ENCODE assay signal across 9 cellular contexts in genomic region chr9:131419716-131420115, GRCh38. TPM values are rescaled to one million over a fixed set of nuclear protein-coding genes. Genes with fewer than 3 reads are reported as not detected.
DNase-seq lines count a peak whose midpoint lies in the region; ATAC-seq and TF ChIP-seq lines count a peak whose summit lies in the region.
"Had no signal": no experiment of that assay in that cellular context is flagged by ENCODE, and none has a peak within 500 bp of the region (broad histone marks: within the 10 kb centered on the region; RNA-seq: fewer than 3 reads in every experiment).

No MANE protein-coding gene starts in this region.

- H3K27me3 Mint-ChIP-seq in CD8-positive, alpha-beta T cell (ENCODE audit: low read depth), result no peaks in the 10 kb centered on the region
- no peaks in the 10 kb centered on the region for H3K27me3 Mint-ChIP-seq in osteocyte (ENCODE audit: unreplicated experiment)

- intact Hi-C loops in CD8-positive, alpha-beta T cell (cut with DNase I, micrococcal nuclease), result loop anchor here in 1 of 2 experiments (10.0 kb wide), 1 partner anchor 55 kb away; no protein-coding TSS in a partner anchor
- intact Hi-C loops in dorsolateral prefrontal cortex (cut with DNase I), result loop anchor here in 1 of 2 donors (5.0 kb wide), 1 partner anchor 32 kb away; no protein-coding TSS in a partner anchor

- peak overlapping the region; percentile 52 for H3K4me3 Mint-ChIP-seq in CD8-positive, alpha-beta T cell
- H3K4me3 Mint-ChIP-seq in osteocyte (ENCODE audit: unreplicated experiment), result no peak overlapping the region

- no peak for ATAC-seq in CD8-positive, alpha-beta T cell
- ATAC-seq in GM19455 (IDR thresholded peaks at IDR 0.05; ENCODE audit: unreplicated experiment) (no peak), HG03354 (IDR thresholded peaks at IDR 0.05; ENCODE audit: poor library complexity, severe bottlenecking, unreplicated experiment) (no peak), HG03439 (IDR thresholded peaks at IDR 0.05; ENCODE audit: unreplicated experiment) (no peak)

- CTCF ChIA-PET in CD8-positive, alpha-beta T cell (lab: Charles Lee), result interaction anchor here (1.4 to 2.1 kb wide), 3 partner anchors 12 to 71 kb away, joined by 5 to 8 read pairs (median 6); no protein-coding TSS in a partner anchor
- CTCF ChIA-PET in RWPE1 (lab: Yijun Ruan, JAX), result no interaction called here

- no peaks in the 10 kb centered on the region for H3K27me3 ChIP-seq in CD8-positive, alpha-beta T cell (ENCODE audit: insufficient read depth, low read length)
- no peaks in the 10 kb centered on the region for H3K27me3 ChIP-seq in dorsolateral prefrontal cortex

- POLR2A ChIA-PET in CD8-positive, alpha-beta T cell (lab: Charles Lee), result interaction anchor here (0.6 to 1.9 kb wide), 2 partner anchors 13 to 43 kb away, joined by 3 to 6 read pairs; no protein-coding TSS in a partner anchor
- POLR2A ChIA-PET in RWPE1 (lab: Yijun Ruan, JAX; ENCODE audit: low non-redundant PET), result no interaction called here

- H3K4me3 ChIP-seq in CD8-positive, alpha-beta T cell (ENCODE audit: low read depth, low read length), result no peak overlapping the region
- H3K4me3 ChIP-seq in dorsolateral prefrontal cortex, result peak overlapping the region in 3 of 59 donors; percentile 0 to 28 (median 0)

- peak overlapping the region; percentile 89 for H3K27ac Mint-ChIP-seq in CD8-positive, alpha-beta T cell
- peak overlapping the region; percentile 82 for H3K27ac Mint-ChIP-seq in osteocyte (ENCODE audit: unreplicated experiment)

- H3K27ac ChIP-seq in CD8-positive, alpha-beta T cell (ENCODE audit: low read depth, low read length), result no peak overlapping the region
- H3K27ac ChIP-seq in RWPE1 (peak overlapping the region; percentile 92), dorsolateral prefrontal cortex (peak overlapping the region in 55 of 59 donors; percentile 40 to 96 (median 90))

- H3K4me1 ChIP-seq in CD8-positive, alpha-beta T cell (ENCODE audit: insufficient read depth, low read length), result peaks cover 84% of the 10 kb centered on the region

- H3K9me3 Mint-ChIP-seq in CD8-positive, alpha-beta T cell, result no peaks in the 10 kb centered on the region
- no peaks in the 10 kb centered on the region for H3K9me3 Mint-ChIP-seq in osteocyte (ENCODE audit: unreplicated experiment)

- no peaks in the 10 kb centered on the region for H3K9me3 ChIP-seq in CD8-positive, alpha-beta T cell (ENCODE audit: low read length)

- no peak for TF ChIP-seq CTCF in CD8-positive, alpha-beta T cell (IDR thresholded peaks at IDR 0.05)
- TF ChIP-seq CTCF in RWPE1 (conservative IDR thresholded peaks at IDR 0.05; ENCODE audit: low read depth) (no peak), dorsolateral prefrontal cortex (IDR thresholded peaks at IDR 0.05 in 54 of 56, conservative IDR thresholded peaks at IDR 0.05 in 2 of 56; ENCODE audit: low read depth in 1 of 56, partially characterized antibody in 56 of 56) (no peak), osteocyte (IDR thresholded peaks at IDR 0.05) (no peak)

- H3K4me1 Mint-ChIP-seq in CD8-positive, alpha-beta T cell (ENCODE audit: low read depth), result peaks cover 90% of the 10 kb centered on the region
- H3K4me1 Mint-ChIP-seq in osteocyte (ENCODE audit: unreplicated experiment), result peaks cover 69% of the 10 kb centered on the region

- peaks cover 6% of the 10 kb centered on the region for H3K36me3 ChIP-seq in CD8-positive, alpha-beta T cell (ENCODE audit: insufficient read depth, low read length)

- peaks cover 31% of the 10 kb centered on the region for H3K36me3 Mint-ChIP-seq in CD8-positive, alpha-beta T cell
- no peaks in the 10 kb centered on the region for H3K36me3 Mint-ChIP-seq in osteocyte (ENCODE audit: unreplicated experiment)

- DNase-seq in CD8-positive, alpha-beta T cell, result no peak
- DNase-seq in RWPE1 (ENCODE audit: low spot score), result no peak
- DNase-seq in dorsolateral prefrontal cortex, result no peak
- no peak for DNase-seq in osteocyte (ENCODE audit: extremely low spot score, unreplicated experiment)
- DNase-seq: effector memory CD4-positive, alpha-beta T cell; NCI-H2171 had no signal

RNA-seq across cellular contexts. Expression of gene PRRC2B, which starts 25.8 kb away (rescaled TPM):
- 100 to 1,000 TPM; 234 to 251 TPM for total RNA-seq in CD8-positive, alpha-beta T cell
- 100 to 1,000 TPM; 234 to 434 (median 347) TPM for total RNA-seq in dorsolateral prefrontal cortex
- total RNA-seq in osteocyte, result 285 and 290 TPM in 2 replicates
